ENCODE assay signal across 20 cellular contexts in the genomic region with DNA sequence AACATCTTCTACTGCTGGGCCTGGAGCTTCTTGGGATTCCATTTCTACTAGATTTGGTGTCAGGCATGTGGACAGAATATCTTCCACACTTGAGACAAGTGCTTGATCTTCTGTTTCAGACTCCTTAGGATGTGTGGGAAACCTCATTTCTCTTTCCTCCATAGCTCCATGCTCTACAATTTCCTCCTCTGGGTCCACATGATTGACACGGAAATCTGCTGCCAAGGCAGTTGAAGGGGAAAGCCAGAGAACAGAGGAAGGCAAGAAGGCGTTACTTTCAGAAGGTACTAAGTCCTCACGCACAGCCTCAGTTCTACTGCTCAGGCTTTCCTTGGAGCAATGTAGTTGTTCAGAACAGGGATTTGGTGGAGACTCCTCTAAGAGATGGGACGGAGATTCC. TPM values are rescaled to one million over a fixed set of nuclear protein-coding genes. Genes with fewer than 3 reads are reported as not detected.
A peak's percentile ranks its signal among the peaks of the same experiment; 100 is the strongest.
DNase-seq lines count a peak whose midpoint lies in the region; ATAC-seq, FAIRE-seq and TF ChIP-seq lines count a peak whose summit lies in the region.
"Had no signal": no experiment of that assay in that cellular context is flagged by ENCODE, and none has a peak within 500 bp of the region (broad histone marks: within the 10 kb centered on the region; RNA-seq: fewer than 3 reads in every experiment).

No MANE protein-coding gene starts in this region.

- H3K9me3 Mint-ChIP-seq in activated T-helper 1 cell treated with anti-CD3 and anti-CD28 coated beads, Interleukin-12 subunit alpha, Interleukin-12 subunit beta, Interleukin-2, Interleukin-4 antibody, amounts not matched to agents 30 ng/mL and 10 ng/mL and 1 ng/mL, durations not matched to agents 14 hours and 24 hours and 36 hours = no peaks in the 10 kb centered on the region
- H3K9me3 Mint-ChIP-seq: CD4-positive, CD25-positive, alpha-beta regulatory T cell; H9; HFFc6 had no signal

- H3K9me3 ChIP-seq in HepG2 (ENCODE audit: low read length) = no peaks in the 10 kb centered on the region
- H3K9me3 ChIP-seq in right lobe of liver = no peaks in the 10 kb centered on the region
- H3K9me3 ChIP-seq: SJCRH30 had no signal

- no peak for TF ChIP-seq RAD21 in HepG2 (CRISPR knock-in tag; IDR thresholded peaks at IDR 0.05)

- H3K27ac ChIP-seq in HepG2 (ENCODE audit: extremely low read length, insufficient read depth, low read length) (no peak overlapping the region), right lobe of liver (no peak overlapping the region)
- H3K27ac ChIP-seq: GM23248, SJCRH30 had no signal

- H3K36me3 ChIP-seq in HepG2 (replicated peaks in 1 of 2; ENCODE audit: control insufficient read depth in 1 of 2, insufficient read depth in 2 of 2, low read length in 2 of 2) (peaks cover 17 to 43% of the 10 kb centered on the region in 2 experiments), right lobe of liver (peaks cover 0 to 38% (median 0%) of the 10 kb centered on the region in 4 donors)

- intact Hi-C loops in HepG2 (cut with micrococcal nuclease; ENCODE audit: unreplicated experiment) (no loop called here), right lobe of liver (cut with DNase I) (no loop called here)
- intact Hi-C loops in activated T-helper 1 cell treated with anti-CD3 and anti-CD28 coated beads, Interleukin-12 subunit alpha, Interleukin-12 subunit beta, Interleukin-2, Interleukin-4 antibody, amounts not matched to agents 30 ng/mL and 10 ng/mL and 1 ng/mL, durations not matched to agents 14 hours and 24 hours and 36 hours (cut with micrococcal nuclease) = no loop called here

- H3K27me3 ChIP-seq in HepG2 (ENCODE audit: control insufficient read depth in 1 of 2, insufficient read depth in 2 of 2, low read length in 2 of 2) (no peaks in the 10 kb centered on the region), right lobe of liver (no peaks in the 10 kb centered on the region)
- H3K27me3 ChIP-seq: SJCRH30 had no signal

- peaks cover 3% of the 10 kb centered on the region for H3K79me2 ChIP-seq in HepG2 (ENCODE audit: insufficient read depth, low read length)

- H3K4me3 ChIP-seq in HepG2 (replicated peaks in 1 of 3; ENCODE audit: insufficient read depth in 1 of 3, low read depth in 2 of 3, low read length in 3 of 3) (no peak overlapping the region), right lobe of liver (no peak overlapping the region)
- H3K4me3 ChIP-seq: GM23248, SJCRH30 had no signal

- 95% methylated on average over 4 of the region's 4 CpGs for WGBS in HepG2 (ENCODE audit: low lambda C conversion rate)
- 100% methylated on average over 4 of the region's 4 CpGs for whole genome bisulfite sequencing in right lobe of liver (ENCODE audit: insufficient coverage, low coverage, low lambda C conversion rate, missing lambda C conversion rate)

- no peaks in the 10 kb centered on the region for H4K20me1 ChIP-seq in HepG2 (ENCODE audit: insufficient read depth, low read length)

- TF ChIP-seq POLR2A in HepG2 (IDR thresholded peaks at IDR 0.05; ENCODE audit: insufficient read depth in 1 of 2, low read depth in 2 of 2, low read length in 2 of 2) (no peak), right lobe of liver (IDR thresholded peaks at IDR 0.05) (no peak)

- H3K36me3 Mint-ChIP-seq in activated T-helper 1 cell treated with anti-CD3 and anti-CD28 coated beads, Interleukin-12 subunit alpha, Interleukin-12 subunit beta, Interleukin-2, Interleukin-4 antibody, amounts not matched to agents 30 ng/mL and 10 ng/mL and 1 ng/mL, durations not matched to agents 14 hours and 24 hours and 36 hours (ENCODE audit: low read depth) = peaks cover 31% of the 10 kb centered on the region

- POLR2A ChIA-PET in HepG2 (lab: Yijun Ruan, JAX) = no interaction called here

- CTCF ChIA-PET in HepG2 (lab: Yijun Ruan, JAX; ENCODE audit: low intra/inter-chr PET ratio, low total read pairs) = no interaction called here

- TF ChIP-seq EP300 in HepG2 (IDR thresholded peaks at IDR 0.05; ENCODE audit: low read depth in 2 of 2, low read length in 2 of 2) = no peak
- no peak for TF ChIP-seq EP300 in HepG2 (CRISPR knock-in tag; IDR thresholded peaks at IDR 0.05; ENCODE audit: borderline replicate concordance)

- no peak for ATAC-seq in HepG2
- ATAC-seq in right lobe of liver = no peak
- ATAC-seq in GM21825 (IDR thresholded peaks at IDR 0.05; ENCODE audit: unreplicated experiment) = no peak
- ATAC-seq in GM21529 (IDR thresholded peaks at IDR 0.05; ENCODE audit: unreplicated experiment) = no peak
- ATAC-seq: Panc1 had no signal

- FAIRE-seq in HepG2 (lab: Jason Lieb, UNC) = no peak

- DNase-seq in HepG2 (ENCODE audit: low spot score) (no peak), right lobe of liver (no peak)
- no peak for DNase-seq in activated T-helper 1 cell treated with anti-CD3 and anti-CD28 coated beads, Interleukin-12 subunit alpha, Interleukin-12 subunit beta, Interleukin-2, Interleukin-4 antibody, amounts not matched to agents 30 ng/mL and 10 ng/mL and 1 ng/mL, durations not matched to agents 14 hours and 24 hours and 36 hours (ENCODE audit: low spot score)
- DNase-seq: CD4-positive, CD25-positive, alpha-beta regulatory T cell; DMS79; GM23248; H9; HFFc6; KBM-7; NCI-H1092 treated with DMSO at 0.1 percent for 48 hours; NCI-H146; NCI-H2029 treated with DMSO at 0.1 percent for 48 hours; NCI-H345; NCI-H524; NCI-H774; NK-92 treated with Interleukin-12 subunit alpha and Interleukin-12 subunit beta, amount 100 ng/mL, for 24 hours; SJCRH30 had no signal

- peaks cover 23% of the 10 kb centered on the region for H3K4me1 Mint-ChIP-seq in activated T-helper 1 cell treated with anti-CD3 and anti-CD28 coated beads, Interleukin-12 subunit alpha, Interleukin-12 subunit beta, Interleukin-2, Interleukin-4 antibody, amounts not matched to agents 30 ng/mL and 10 ng/mL and 1 ng/mL, durations not matched to agents 14 hours and 24 hours and 36 hours (ENCODE audit: low read depth)

- TF ChIP-seq CTCF in HepG2 (CRISPR knock-in tag; IDR thresholded peaks at IDR 0.05) = no peak
- no peak for TF ChIP-seq CTCF in right lobe of liver (IDR thresholded peaks at IDR 0.05)

- H3K4me1 ChIP-seq in HepG2 (ENCODE audit: insufficient read depth, low read length) (peaks cover 3% of the 10 kb centered on the region), right lobe of liver (peaks cover 0 to 6% (median 0%) of the 10 kb centered on the region in 4 donors)
- H3K4me1 ChIP-seq: SJCRH30 had no signal

- BruUV-seq in HepG2 (replicated peaks; lab: Mats Ljungman, UMichigan) = TSS peak; percentile 37

- H3K27me3 Mint-ChIP-seq in activated T-helper 1 cell treated with anti-CD3 and anti-CD28 coated beads, Interleukin-12 subunit alpha, Interleukin-12 subunit beta, Interleukin-2, Interleukin-4 antibody, amounts not matched to agents 30 ng/mL and 10 ng/mL and 1 ng/mL, durations not matched to agents 14 hours and 24 hours and 36 hours (ENCODE audit: insufficient read depth) = no peaks in the 10 kb centered on the region
- H3K27me3 Mint-ChIP-seq: CD4-positive, CD25-positive, alpha-beta regulatory T cell had no signal

- H3K9ac ChIP-seq in HepG2 (ENCODE audit: insufficient read depth, low read depth, low read length) = no peak overlapping the region
- H3K9ac ChIP-seq: GM23248 had no signal

- H3K4me3 Mint-ChIP-seq in activated T-helper 1 cell treated with anti-CD3 and anti-CD28 coated beads, Interleukin-12 subunit alpha, Interleukin-12 subunit beta, Interleukin-2, Interleukin-4 antibody, amounts not matched to agents 30 ng/mL and 10 ng/mL and 1 ng/mL, durations not matched to agents 14 hours and 24 hours and 36 hours = no peak overlapping the region
- H3K4me3 Mint-ChIP-seq: H9, HFFc6 had no signal

- peak overlapping the region; percentile 40 for H3K27ac Mint-ChIP-seq in activated T-helper 1 cell treated with anti-CD3 and anti-CD28 coated beads, Interleukin-12 subunit alpha, Interleukin-12 subunit beta, Interleukin-2, Interleukin-4 antibody, amounts not matched to agents 30 ng/mL and 10 ng/mL and 1 ng/mL, durations not matched to agents 14 hours and 24 hours and 36 hours
- H3K27ac Mint-ChIP-seq: H9, HFFc6 had no signal

- no peak overlapping the region for H2AFZ ChIP-seq in HepG2 (ENCODE audit: low read length)
- H2AFZ ChIP-seq: GM23248 had no signal

- H3K4me2 ChIP-seq in HepG2 (ENCODE audit: low read depth, low read length) = no peak overlapping the region

- in situ Hi-C loops in HepG2 (cut with HindIII; ENCODE audit: extremely low pct_ligation_motif_present, low pct_unique_long_range_greater_than_20kb) = no loop called here

RNA-seq across cellular contexts. Expression of a gene that starts 6.6 kb away (rescaled TPM):
- total RNA-seq in HepG2 (2016; rRNA removed; fragmentation: Illumina TruSeq; extraction: Trizol) (98.0 and 105 TPM in 2 replicates), right lobe of liver (10 to 100 TPM in 4 of 6 experiments, 1 to 10 TPM in 2; 8.4 to 14.1 (median 11.3) TPM)
- total RNA-seq in HepG2 (2016; cell fraction: cytosol; rRNA removed; fragmentation: Illumina TruSeq; extraction: Trizol; ENCODE audit: low read depth) = 14.6 and 16.2 TPM in 2 replicates
- 98.5 and 112 TPM in 2 replicates for total RNA-seq in HepG2 (2016; cell fraction: insoluble cytoplasmic fraction; rRNA removed; fragmentation: Illumina TruSeq; extraction: Trizol)
- 35.4 and 39.1 TPM in 2 replicates for total RNA-seq in HepG2 (2016; cell fraction: membrane; rRNA removed; fragmentation: Illumina TruSeq; extraction: Trizol)
- total RNA-seq in HepG2 (2016; cell fraction: nucleus; rRNA removed; fragmentation: Illumina TruSeq; extraction: Trizol) = 89.1 and 95.8 TPM in 2 replicates
- 28.2 and 41.4 TPM in 2 replicates for polyA plus RNA-seq in HepG2 (2011; rRNA removed)
- polyA plus RNA-seq in HepG2 (2011; cell fraction: cytosol; rRNA removed) = 22.7 and 32.5 TPM in 2 replicates
- 69.4 and 110 TPM in 2 replicates for polyA plus RNA-seq in HepG2 (2011; cell fraction: nucleus; rRNA removed)
- polyA plus RNA-seq in HepG2 (2012) = 16.1 and 27.4 TPM in 2 replicates
- polyA plus RNA-seq in HepG2 (2016; cell fraction: cytosol; fragmentation: Illumina TruSeq; extraction: Trizol; ENCODE audit: low read depth) = 9.9 and 10.2 TPM in 2 replicates
- 92.8 and 96.1 TPM in 2 replicates for polyA plus RNA-seq in HepG2 (2016; cell fraction: insoluble cytoplasmic fraction; fragmentation: Illumina TruSeq; extraction: Trizol; ENCODE audit: low read depth)
- polyA plus RNA-seq in HepG2 (2016; cell fraction: membrane; fragmentation: Illumina TruSeq; extraction: Trizol; ENCODE audit: low read depth) = 20.0 and 23.8 TPM in 2 replicates
- 145 and 148 TPM in 2 replicates for polyA plus RNA-seq in HepG2 (2016; cell fraction: nucleus; fragmentation: Illumina TruSeq; extraction: Trizol; ENCODE audit: insufficient read depth, low read depth)
- 67.2 and 287 TPM in 2 replicates for polyA minus RNA-seq in HepG2 (2011; rRNA and poly(A)+ RNA removed; ENCODE audit: low replicate concordance)
- polyA minus RNA-seq in HepG2 (2011; cell fraction: cytosol; rRNA and poly(A)+ RNA removed) = 18.6 and 22.3 TPM in 2 replicates
- polyA minus RNA-seq in HepG2 (2011; cell fraction: nucleus; rRNA and poly(A)+ RNA removed) = 59.9 and 64.0 TPM in 2 replicates
- 81.9 and 83.1 TPM in 2 replicates for total RNA-seq in activated T-helper 1 cell treated with anti-CD3 and anti-CD28 coated beads, Interleukin-12 subunit alpha, Interleukin-12 subunit beta, Interleukin-2, Interleukin-4 antibody, amounts not matched to agents 30 ng/mL and 10 ng/mL and 1 ng/mL, durations not matched to agents 14 hours and 24 hours and 36 hours

RNA-seq across cellular contexts. Expression of a gene that starts 15.6 kb away (rescaled TPM):
- total RNA-seq in HepG2 (2016; rRNA removed; fragmentation: Illumina TruSeq; extraction: Trizol) (15.4 and 16.9 TPM in 2 replicates), right lobe of liver (10 to 100 TPM; 36.0 to 76.6 (median 48.9) TPM)
- 1.9 and 2.3 TPM in 2 replicates for total RNA-seq in HepG2 (2016; cell fraction: cytosol; rRNA removed; fragmentation: Illumina TruSeq; extraction: Trizol; ENCODE audit: low read depth)
- total RNA-seq in HepG2 (2016; cell fraction: insoluble cytoplasmic fraction; rRNA removed; fragmentation: Illumina TruSeq; extraction: Trizol) = 14.8 and 19.1 TPM in 2 replicates
- 3.6 and 4.1 TPM in 2 replicates for total RNA-seq in HepG2 (2016; cell fraction: membrane; rRNA removed; fragmentation: Illumina TruSeq; extraction: Trizol)
- 5.5 and 6.5 TPM in 2 replicates for total RNA-seq in HepG2 (2016; cell fraction: nucleus; rRNA removed; fragmentation: Illumina TruSeq; extraction: Trizol)
- polyA plus RNA-seq in HepG2 (2011; rRNA removed) = 60.9 and 86.5 TPM in 2 replicates
- polyA plus RNA-seq in HepG2 (2011; cell fraction: cytosol; rRNA removed) = 88.3 and 89.2 TPM in 2 replicates
- polyA plus RNA-seq in HepG2 (2011; cell fraction: nucleus; rRNA removed) = 58.5 and 80.1 TPM in 2 replicates
- polyA plus RNA-seq in HepG2 (2012) = 60.0 and 69.4 TPM in 2 replicates
- 2.0 and 2.3 TPM in 2 replicates for polyA plus RNA-seq in HepG2 (2016; cell fraction: cytosol; fragmentation: Illumina TruSeq; extraction: Trizol; ENCODE audit: low read depth)
- polyA plus RNA-seq in HepG2 (2016; cell fraction: insoluble cytoplasmic fraction; fragmentation: Illumina TruSeq; extraction: Trizol; ENCODE audit: low read depth) = 19.5 and 24.0 TPM in 2 replicates
- 2.4 and 2.9 TPM in 2 replicates for polyA plus RNA-seq in HepG2 (2016; cell fraction: membrane; fragmentation: Illumina TruSeq; extraction: Trizol; ENCODE audit: low read depth)
- 7.6 and 8.5 TPM in 2 replicates for polyA plus RNA-seq in HepG2 (2016; cell fraction: nucleus; fragmentation: Illumina TruSeq; extraction: Trizol; ENCODE audit: insufficient read depth, low read depth)
- 18.8 and 112 TPM in 2 replicates for polyA minus RNA-seq in HepG2 (2011; rRNA and poly(A)+ RNA removed; ENCODE audit: low replicate concordance)
- polyA minus RNA-seq in HepG2 (2011; cell fraction: cytosol; rRNA and poly(A)+ RNA removed) = 37.7 and 51.5 TPM in 2 replicates
- polyA minus RNA-seq in HepG2 (2011; cell fraction: nucleus; rRNA and poly(A)+ RNA removed) = 11.8 and 17.7 TPM in 2 replicates
- total RNA-seq in activated T-helper 1 cell treated with anti-CD3 and anti-CD28 coated beads, Interleukin-12 subunit alpha, Interleukin-12 subunit beta, Interleukin-2, Interleukin-4 antibody, amounts not matched to agents 30 ng/mL and 10 ng/mL and 1 ng/mL, durations not matched to agents 14 hours and 24 hours and 36 hours = 44.0 and 47.6 TPM in 2 replicates

RNA-seq across cellular contexts. Expression of a gene that starts 20.9 kb away (rescaled TPM):
- total RNA-seq in HepG2 (2016; rRNA removed; fragmentation: Illumina TruSeq; extraction: Trizol) (26.6 and 42.6 TPM in 2 replicates), right lobe of liver (10 to 100 TPM in 4 of 6 experiments, 1 to 10 TPM in 2; 7.2 to 13.8 (median 11.0) TPM)
- total RNA-seq in HepG2 (2016; cell fraction: cytosol; rRNA removed; fragmentation: Illumina TruSeq; extraction: Trizol; ENCODE audit: low read depth) = 13.9 and 14.3 TPM in 2 replicates
- total RNA-seq in HepG2 (2016; cell fraction: insoluble cytoplasmic fraction; rRNA removed; fragmentation: Illumina TruSeq; extraction: Trizol) = 23.4 and 47.4 TPM in 2 replicates
- total RNA-seq in HepG2 (2016; cell fraction: membrane; rRNA removed; fragmentation: Illumina TruSeq; extraction: Trizol) = 32.6 and 37.9 TPM in 2 replicates
- total RNA-seq in HepG2 (2016; cell fraction: nucleus; rRNA removed; fragmentation: Illumina TruSeq; extraction: Trizol) = 34.6 and 36.1 TPM in 2 replicates
- 23.5 and 31.7 TPM in 2 replicates for polyA plus RNA-seq in HepG2 (2011; rRNA removed)
- polyA plus RNA-seq in HepG2 (2011; cell fraction: cytosol; rRNA removed) = 29.9 and 34.2 TPM in 2 replicates
- polyA plus RNA-seq in HepG2 (2011; cell fraction: nucleus; rRNA removed) = 62.5 and 62.8 TPM in 2 replicates
- 58.2 and 68.5 TPM in 2 replicates for polyA plus RNA-seq in HepG2 (2012)
- polyA plus RNA-seq in HepG2 (2016; cell fraction: cytosol; fragmentation: Illumina TruSeq; extraction: Trizol; ENCODE audit: low read depth) = 17.4 and 20.1 TPM in 2 replicates
- polyA plus RNA-seq in HepG2 (2016; cell fraction: insoluble cytoplasmic fraction; fragmentation: Illumina TruSeq; extraction: Trizol; ENCODE audit: low read depth) = 27.8 and 30.3 TPM in 2 replicates
- 34.6 and 35.4 TPM in 2 replicates for polyA plus RNA-seq in HepG2 (2016; cell fraction: membrane; fragmentation: Illumina TruSeq; extraction: Trizol; ENCODE audit: low read depth)
- 62.4 and 64.1 TPM in 2 replicates for polyA plus RNA-seq in HepG2 (2016; cell fraction: nucleus; fragmentation: Illumina TruSeq; extraction: Trizol; ENCODE audit: insufficient read depth, low read depth)
- 43.4 and 53.5 TPM in 2 replicates for polyA minus RNA-seq in HepG2 (2011; rRNA and poly(A)+ RNA removed; ENCODE audit: low replicate concordance)
- 22.6 and 26.6 TPM in 2 replicates for polyA minus RNA-seq in HepG2 (2011; cell fraction: cytosol; rRNA and poly(A)+ RNA removed)
- polyA minus RNA-seq in HepG2 (2011; cell fraction: nucleus; rRNA and poly(A)+ RNA removed) = 19.8 and 27.0 TPM in 2 replicates
- total RNA-seq in activated T-helper 1 cell treated with anti-CD3 and anti-CD28 coated beads, Interleukin-12 subunit alpha, Interleukin-12 subunit beta, Interleukin-2, Interleukin-4 antibody, amounts not matched to agents 30 ng/mL and 10 ng/mL and 1 ng/mL, durations not matched to agents 14 hours and 24 hours and 36 hours = 57.8 and 61.2 TPM in 2 replicates

RNA-seq across cellular contexts. Expression of a gene that starts 21.7 kb away (rescaled TPM):
- total RNA-seq in HepG2 (2016; rRNA removed; fragmentation: Illumina TruSeq; extraction: Trizol) = 1.9 and 5.0 TPM in 2 replicates
- total RNA-seq in HepG2 (2016; cell fraction: cytosol; rRNA removed; fragmentation: Illumina TruSeq; extraction: Trizol; ENCODE audit: low read depth) = 0.62 and 1.0 TPM in 2 replicates
- 0.83 and 5.2 TPM in 2 replicates for total RNA-seq in HepG2 (2016; cell fraction: insoluble cytoplasmic fraction; rRNA removed; fragmentation: Illumina TruSeq; extraction: Trizol)
- 0.48 and 0.93 TPM in 2 replicates for total RNA-seq in HepG2 (2016; cell fraction: membrane; rRNA removed; fragmentation: Illumina TruSeq; extraction: Trizol)
- total RNA-seq in HepG2 (2016; cell fraction: nucleus; rRNA removed; fragmentation: Illumina TruSeq; extraction: Trizol) = 12.3 and 13.9 TPM in 2 replicates
- 8.6 and 10.4 TPM in 2 replicates for polyA plus RNA-seq in HepG2 (2011; rRNA removed)
- polyA plus RNA-seq in HepG2 (2011; cell fraction: cytosol; rRNA removed) = 1.6 TPM in 2 replicates
- 39.0 and 41.5 TPM in 2 replicates for polyA plus RNA-seq in HepG2 (2011; cell fraction: nucleus; rRNA removed)
- 3.7 and 5.6 TPM in 2 replicates for polyA plus RNA-seq in HepG2 (2012)
- 0.03 TPM in 1 of 2 replicates, not detected in the other for polyA plus RNA-seq in HepG2 (2016; cell fraction: cytosol; fragmentation: Illumina TruSeq; extraction: Trizol; ENCODE audit: low read depth)
- polyA plus RNA-seq in HepG2 (2016; cell fraction: insoluble cytoplasmic fraction; fragmentation: Illumina TruSeq; extraction: Trizol; ENCODE audit: low read depth) = 0.70 and 1.3 TPM in 2 replicates
- 0.22 and 0.43 TPM in 2 replicates for polyA plus RNA-seq in HepG2 (2016; cell fraction: membrane; fragmentation: Illumina TruSeq; extraction: Trizol; ENCODE audit: low read depth)
- polyA plus RNA-seq in HepG2 (2016; cell fraction: nucleus; fragmentation: Illumina TruSeq; extraction: Trizol; ENCODE audit: insufficient read depth, low read depth) = 33.1 and 34.5 TPM in 2 replicates
- 12.9 and 33.2 TPM in 2 replicates for polyA minus RNA-seq in HepG2 (2011; rRNA and poly(A)+ RNA removed; ENCODE audit: low replicate concordance)
- polyA minus RNA-seq in HepG2 (2011; cell fraction: cytosol; rRNA and poly(A)+ RNA removed) = 1.1 and 2.8 TPM in 2 replicates
- 27.9 and 31.6 TPM in 2 replicates for polyA minus RNA-seq in HepG2 (2011; cell fraction: nucleus; rRNA and poly(A)+ RNA removed)
- 1 to 10 TPM; 1.5 to 7.3 (median 4.2) TPM for total RNA-seq in right lobe of liver
- 38.4 and 42.9 TPM in 2 replicates for total RNA-seq in activated T-helper 1 cell treated with anti-CD3 and anti-CD28 coated beads, Interleukin-12 subunit alpha, Interleukin-12 subunit beta, Interleukin-2, Interleukin-4 antibody, amounts not matched to agents 30 ng/mL and 10 ng/mL and 1 ng/mL, durations not matched to agents 14 hours and 24 hours and 36 hours

RNA-seq across cellular contexts. Expression of a gene that starts 39.8 kb away (rescaled TPM):
- 7.8 and 10.4 TPM in 2 replicates for total RNA-seq in HepG2 (2016; rRNA removed; fragmentation: Illumina TruSeq; extraction: Trizol)
- 5.0 and 5.9 TPM in 2 replicates for total RNA-seq in HepG2 (2016; cell fraction: cytosol; rRNA removed; fragmentation: Illumina TruSeq; extraction: Trizol; ENCODE audit: low read depth)
- total RNA-seq in HepG2 (2016; cell fraction: insoluble cytoplasmic fraction; rRNA removed; fragmentation: Illumina TruSeq; extraction: Trizol) = 8.0 and 10.9 TPM in 2 replicates
- 7.4 and 9.1 TPM in 2 replicates for total RNA-seq in HepG2 (2016; cell fraction: membrane; rRNA removed; fragmentation: Illumina TruSeq; extraction: Trizol)
- total RNA-seq in HepG2 (2016; cell fraction: nucleus; rRNA removed; fragmentation: Illumina TruSeq; extraction: Trizol) = 9.3 and 10.1 TPM in 2 replicates
- polyA plus RNA-seq in HepG2 (2011; rRNA removed) = 57.6 and 63.1 TPM in 2 replicates
- polyA plus RNA-seq in HepG2 (2011; cell fraction: cytosol; rRNA removed) = 25.1 and 34.9 TPM in 2 replicates
- polyA plus RNA-seq in HepG2 (2011; cell fraction: nucleus; rRNA removed) = 72.7 and 85.1 TPM in 2 replicates
- polyA plus RNA-seq in HepG2 (2012) = 7.3 and 9.0 TPM in 2 replicates
- polyA plus RNA-seq in HepG2 (2016; cell fraction: cytosol; fragmentation: Illumina TruSeq; extraction: Trizol; ENCODE audit: low read depth) = 6.0 and 6.7 TPM in 2 replicates
- 12.0 and 13.5 TPM in 2 replicates for polyA plus RNA-seq in HepG2 (2016; cell fraction: insoluble cytoplasmic fraction; fragmentation: Illumina TruSeq; extraction: Trizol; ENCODE audit: low read depth)
- polyA plus RNA-seq in HepG2 (2016; cell fraction: membrane; fragmentation: Illumina TruSeq; extraction: Trizol; ENCODE audit: low read depth) = 9.2 and 10.9 TPM in 2 replicates
- 18.0 and 19.4 TPM in 2 replicates for polyA plus RNA-seq in HepG2 (2016; cell fraction: nucleus; fragmentation: Illumina TruSeq; extraction: Trizol; ENCODE audit: insufficient read depth, low read depth)
- 33.6 and 62.8 TPM in 2 replicates for polyA minus RNA-seq in HepG2 (2011; rRNA and poly(A)+ RNA removed; ENCODE audit: low replicate concordance)
- polyA minus RNA-seq in HepG2 (2011; cell fraction: cytosol; rRNA and poly(A)+ RNA removed) = 6.5 and 12.7 TPM in 2 replicates
- polyA minus RNA-seq in HepG2 (2011; cell fraction: nucleus; rRNA and poly(A)+ RNA removed) = 30.0 and 33.3 TPM in 2 replicates
- total RNA-seq in right lobe of liver = 10 to 100 TPM; 11.5 to 37.8 (median 13.1) TPM
- 63.3 and 63.9 TPM in 2 replicates for total RNA-seq in activated T-helper 1 cell treated with anti-CD3 and anti-CD28 coated beads, Interleukin-12 subunit alpha, Interleukin-12 subunit beta, Interleukin-2, Interleukin-4 antibody, amounts not matched to agents 30 ng/mL and 10 ng/mL and 1 ng/mL, durations not matched to agents 14 hours and 24 hours and 36 hours
